Comparison of ENCODE assay signal across 8 cellular contexts in the genomic region with DNA sequence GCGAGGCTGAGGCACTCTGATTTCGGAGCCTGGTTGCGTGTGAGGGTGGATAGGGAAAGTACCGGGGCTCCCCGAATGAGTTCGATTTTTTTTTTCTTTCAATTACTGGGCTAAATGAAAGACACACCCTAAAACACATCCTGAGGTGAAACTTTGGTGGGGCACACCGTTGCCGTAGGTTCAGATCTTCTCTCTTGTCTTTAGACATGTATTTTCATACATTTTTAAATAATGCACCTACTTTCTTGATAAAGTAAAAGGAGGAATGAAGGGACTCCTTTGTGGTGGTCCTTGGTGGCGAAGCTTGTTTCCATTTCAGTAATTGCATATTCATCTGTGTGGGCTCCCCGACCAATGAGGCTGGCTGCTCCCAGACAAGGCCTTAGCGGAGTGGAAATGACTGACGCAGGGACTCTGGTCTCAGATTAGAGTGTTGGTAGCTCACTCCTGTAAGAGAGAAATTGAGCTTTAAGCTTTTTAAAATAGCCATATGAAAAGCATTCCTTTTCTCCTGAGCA. TPM values are rescaled to one million over a fixed set of nuclear protein-coding genes. Genes with fewer than 3 reads are reported as not detected.
DNase-seq lines count a peak whose midpoint lies in the region; ATAC-seq, FAIRE-seq and TF ChIP-seq lines count a peak whose summit lies in the region.

No MANE protein-coding gene starts in this region.

- H3K4me1 Mint-ChIP-seq in activated T-cell treated with anti-CD3 and anti-CD28 coated beads, Interleukin-2, amount 50 U/mL, for 24 hours (ENCODE audit: low read depth), result peaks cover 45% of the 10 kb centered on the region

- no peaks in the 10 kb centered on the region for H3K9me3 Mint-ChIP-seq in activated T-cell treated with anti-CD3 and anti-CD28 coated beads, Interleukin-2, amount 50 U/mL, for 24 hours

- H3K27me3 Mint-ChIP-seq in activated T-cell treated with anti-CD3 and anti-CD28 coated beads, Interleukin-2, amount 50 U/mL, for 24 hours, result no peaks in the 10 kb centered on the region

- peaks cover 17% of the 10 kb centered on the region for H3K36me3 Mint-ChIP-seq in activated T-cell treated with anti-CD3 and anti-CD28 coated beads, Interleukin-2, amount 50 U/mL, for 24 hours (ENCODE audit: low read depth)

- H3K4me1 ChIP-seq in psoas muscle, result peaks cover 30% of the 10 kb centered on the region

- no peaks in the 10 kb centered on the region for H3K36me3 ChIP-seq in psoas muscle (ENCODE audit: insufficient read depth in 1 of 2, low read depth in 1 of 2)

- no peaks in the 10 kb centered on the region for H3K27me3 ChIP-seq in psoas muscle (ENCODE audit: insufficient read depth in 3 of 3, low read length in 2 of 3)

- peak overlapping the region; percentile 84 for H3K4me3 Mint-ChIP-seq in activated T-cell treated with anti-CD3 and anti-CD28 coated beads, Interleukin-2, amount 50 U/mL, for 24 hours

- H3K9me3 ChIP-seq in psoas muscle, result no peaks in the 10 kb centered on the region

- DNase-seq in GM12892 (ENCODE audit: insufficient read length) (peak; percentile 35), HFF-Myc (ENCODE audit: extremely low read depth, low read depth) (no peak), NCI-H2227 treated with DMSO at 0.1 percent for 48 hours (lab: John Stamatoyannopoulos, UW) (peak; percentile 6), fibroblast of peridontal ligament (ENCODE audit: extremely low read depth) (peak; percentile 48), psoas muscle (no peak), GM19238 (ENCODE audit: insufficient read length, low spot score) (no peak), SKM-1 treated with dmso at 0.1 percent for 144 hours (lab: John Stamatoyannopoulos, UW; ENCODE audit: unreplicated experiment) (no peak)
- peak; percentile 66 for DNase-seq in activated T-cell treated with anti-CD3 and anti-CD28 coated beads, Interleukin-2, amount 50 U/mL, for 24 hours

- ATAC-seq in psoas muscle, result no peak

- H3K27ac Mint-ChIP-seq in activated T-cell treated with anti-CD3 and anti-CD28 coated beads, Interleukin-2, amount 50 U/mL, for 24 hours, result peak overlapping the region; percentile 96

- WGBS in psoas muscle, 3 donors, result 2 to 5% (median 2%) methylated on average over 12 of the region's 12 CpGs

- TF ChIP-seq POLR2A in GM12892 (IDR thresholded peaks at IDR 0.05; ENCODE audit: low read depth, low read length), result no peak

- FAIRE-seq in GM12892 (lab: Jason Lieb, UNC), result peak; percentile 66

- intact Hi-C loops in psoas muscle (cut with DNase I), result loop anchor here in 1 of 2 donors (5.0 kb wide), 2 partner anchors 98 to 192 kb away; a partner anchor contains a TSS

- TF ChIP-seq CTCF in HFF-Myc (IDR thresholded peaks at IDR 0.05; ENCODE audit: low read depth, low read length, missing control alignments), result no peak
- no peak for TF ChIP-seq CTCF in psoas muscle (IDR thresholded peaks at IDR 0.05)

- H3K4me3 ChIP-seq in HFF-Myc (replicated peaks; ENCODE audit: low read depth, low read length), result peak overlapping the region; percentile 65
- peak overlapping the region; percentile 94 for H3K4me3 ChIP-seq in psoas muscle

- peak overlapping the region; percentile 95 for H3K27ac ChIP-seq in psoas muscle

RNA-seq across cellular contexts. Expression of a gene that starts 0.8 kb away (rescaled TPM):
- 10.1 TPM for polyA plus RNA-seq in GM12892 (2012; ENCODE audit: missing spikeins)
- total RNA-seq in psoas muscle, result 100 to 1,000 TPM in 3 of 4 donors, 10 to 100 TPM in 1; 65.7 to 122 (median 114) TPM
- 10 to 100 TPM; 12.5 to 56.4 (median 28.8) TPM for polyA plus RNA-seq in psoas muscle

Comparison
In these comparisons a context has a peak if more than half of its experiments do, and no peak if none do; other contexts are left out.
1. DNase-seq: peak in GM12892 (single experiment), NCI-H2227 treated with DMSO at 0.1 percent for 48 hours (single experiment), activated T-cell treated with anti-CD3 and anti-CD28 coated beads, Interleukin-2, amount 50 U/mL, for 24 hours (single experiment) and fibroblast of peridontal ligament (single experiment); none in HFF-Myc (single experiment), psoas muscle (0 of 2), GM19238 (single experiment) and SKM-1 treated with dmso at 0.1 percent for 144 hours (single experiment).